Comparison of ENCODE assay signal across 8 cellular contexts in the genomic region with DNA sequence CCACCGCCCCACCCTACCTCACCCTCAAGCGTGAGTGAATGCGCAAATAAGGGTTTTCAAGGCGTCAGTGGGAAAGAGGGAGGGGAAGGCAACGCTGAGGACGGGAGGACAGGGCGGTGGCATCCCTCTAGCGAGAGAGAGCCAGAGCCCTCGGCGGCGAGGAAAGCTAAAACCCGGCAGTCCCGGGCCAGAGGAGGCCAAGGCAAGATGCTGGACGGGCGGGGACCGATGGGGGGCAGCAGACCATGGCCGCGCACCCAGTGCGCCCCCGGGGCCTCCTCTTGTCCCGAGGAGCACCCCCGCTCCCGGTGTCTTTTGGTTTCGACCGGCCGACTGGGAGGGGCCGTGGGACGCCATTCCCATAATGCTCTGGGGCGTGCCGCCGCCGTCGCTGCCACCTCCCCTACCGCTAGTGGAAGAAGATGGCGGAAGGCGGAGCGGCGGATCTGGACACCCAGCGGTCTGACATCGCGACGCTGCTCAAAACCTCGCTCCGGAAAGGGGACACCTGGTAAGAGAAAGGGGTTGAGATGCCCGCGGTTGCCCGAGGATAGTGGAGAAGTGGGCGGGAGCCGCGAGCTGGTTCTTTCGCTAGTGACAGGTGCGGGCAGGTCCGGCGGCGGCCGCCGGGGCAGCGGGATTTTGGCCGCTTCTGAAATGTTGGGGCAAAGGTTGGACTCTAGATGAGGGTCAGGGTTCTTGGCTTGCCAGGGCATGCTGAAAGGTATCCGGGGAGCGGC. TPM values are rescaled to one million over a fixed set of nuclear protein-coding genes. Genes with fewer than 3 reads are reported as not detected.
DNase-seq lines count a peak whose midpoint lies in the region; ATAC-seq and FAIRE-seq lines count a peak whose summit lies in the region.

A gene (plus strand): TSS at position 412 of the 740 bp plus-strand sequence. CDS start 11 bp downstream, at position 423.

- no peaks in the 10 kb centered on the region for H3K9me3 ChIP-seq in BLaER1

- DNase-seq in GM19239 (ENCODE audit: insufficient read length, low spot score) (peak; percentile 37), NCI-H524 treated with DMSO at 0.1 percent for 48 hours (lab: John Stamatoyannopoulos, UW) (peak; percentile 64), dedifferentiated amniotic fluid mesenchymal stem cell (ENCODE audit: extremely low spot score) (peak; percentile 96), left lobe of liver (ENCODE audit: low spot score) (peak; percentile 97)
- peak; percentile 96 for DNase-seq in activated CD4-positive, alpha-beta T cell treated with anti-CD3 and anti-CD28 coated beads, Interleukin-2, amount 50 U/mL, for 1 hour
- peak; percentile 93 for DNase-seq in stimulated activated CD4-positive, alpha-beta T cell treated with anti-CD3 and anti-CD28 coated beads, Interleukin-2, amount 100 ng/mL, for 4 hours (ENCODE audit: low read depth)

- peak within 1 kb of the TSS; percentile 99 for H3K4me3 ChIP-seq in BLaER1

- H3K36me3 ChIP-seq in BLaER1, result peaks cover 4% of the 10 kb centered on the region; the same call in 1 of the 2 replicates

- peaks cover 43% of the 10 kb centered on the region for H4K20me1 ChIP-seq in BLaER1

- no peaks in the 10 kb centered on the region for H3K27me3 ChIP-seq in BLaER1

- peak within 1 kb of the TSS; percentile 98 for H3K9ac ChIP-seq in BLaER1

- ATAC-seq in HG03457 (IDR thresholded peaks at IDR 0.05; ENCODE audit: unreplicated experiment) (peak; percentile 73), left lobe of liver (peak; percentile 92)

- H3K4me1 ChIP-seq in BLaER1, result peaks cover 37% of the 10 kb centered on the region

- H3K27ac ChIP-seq in BLaER1, result peak within 1 kb of the TSS; percentile 97

- peak within 1 kb of the TSS; percentile 82 for H3K4me2 ChIP-seq in BLaER1

- FAIRE-seq in GM19239 (lab: Jason Lieb, UNC), result peak; percentile 90

RNA-seq across cellular contexts. Expression of the gene that starts here (rescaled TPM):
- total RNA-seq in left lobe of liver, result 37.0 TPM

Comparison
In these comparisons a context has a peak if more than half of its experiments do, and no peak if none do; other contexts are left out.
1. Peak in every context shown above with its lines: DNase-seq, ATAC-seq, H3K4me3 ChIP-seq and H3K27ac ChIP-seq.
2. DNase-seq: peak in every context shown above with its lines; median percentile 97 in left lobe of liver; 96 in activated CD4-positive, alpha-beta T cell treated with anti-CD3 and anti-CD28 coated beads, Interleukin-2, amount 50 U/mL, for 1 hour; 96 in dedifferentiated amniotic fluid mesenchymal stem cell; 93 in stimulated activated CD4-positive, alpha-beta T cell treated with anti-CD3 and anti-CD28 coated beads, Interleukin-2, amount 100 ng/mL, for 4 hours; 64 in NCI-H524 treated with DMSO at 0.1 percent for 48 hours; 37 in GM19239.